ENCODE assay signal across 8 cellular contexts in the genomic region with DNA sequence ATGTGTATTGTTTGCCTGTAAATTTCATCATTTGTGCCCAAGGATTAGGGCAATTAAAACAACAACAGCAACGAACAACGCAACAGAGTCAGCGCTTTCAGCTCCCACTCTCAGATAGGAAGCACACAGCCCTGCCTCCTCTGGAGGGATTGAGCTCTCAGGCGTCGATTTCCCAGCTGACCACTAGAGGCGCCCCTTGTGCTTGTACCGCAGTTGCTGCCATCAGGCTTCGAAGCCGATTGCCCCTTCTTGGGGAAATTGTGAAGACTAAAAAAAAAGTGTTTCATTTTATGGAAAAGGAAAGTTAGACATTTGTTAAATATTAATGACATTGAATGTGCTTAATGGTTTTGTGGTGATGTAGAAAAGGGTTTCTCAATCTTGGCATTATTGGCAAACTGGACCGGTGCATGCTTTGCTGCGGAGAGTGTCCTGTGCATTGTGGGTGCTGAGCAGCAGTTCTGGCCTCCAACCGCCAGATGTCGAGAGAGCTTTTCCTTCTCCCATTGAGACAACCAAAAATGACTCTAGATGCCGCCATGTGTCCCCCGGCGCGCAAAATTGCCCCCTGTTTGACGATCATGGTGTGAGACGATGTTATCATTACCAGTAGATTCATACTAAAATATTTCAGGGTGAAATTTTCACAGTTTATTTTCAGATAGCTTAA.
DNase-seq lines count a peak whose midpoint lies in the region; ATAC-seq and TF ChIP-seq lines count a peak whose summit lies in the region.

No MANE protein-coding gene starts in this region.

- H3K4me2 ChIP-seq in DOHH2 (ENCODE audit: low read length), result no peak overlapping the region

- H4K20me1 ChIP-seq in DOHH2 (ENCODE audit: control insufficient read depth, insufficient read depth, low read depth, low read length), result no peaks in the 10 kb centered on the region

- H3K27me3 ChIP-seq in DOHH2 (ENCODE audit: control insufficient read depth, low read length) (no peaks in the 10 kb centered on the region), H7 (ENCODE audit: control insufficient read depth, insufficient read depth, low read length) (no peaks in the 10 kb centered on the region), left ventricle myocardium inferior (ENCODE audit: low read depth) (peaks cover 38% of the 10 kb centered on the region), gastroesophageal sphincter (peaks cover 15% of the 10 kb centered on the region)

- no peaks in the 10 kb centered on the region for H3K79me2 ChIP-seq in DOHH2 (ENCODE audit: control insufficient read depth, low read length)

- no peak for TF ChIP-seq EP300 in gastroesophageal sphincter (IDR thresholded peaks at IDR 0.05)

- no peaks in the 10 kb centered on the region for H3F3A ChIP-seq in DOHH2 (ENCODE audit: control insufficient read depth, insufficient read depth)

- no peak overlapping the region for H3K4me3 ChIP-seq in DOHH2 (ENCODE audit: low read length)
- no peak overlapping the region for H3K4me3 ChIP-seq in H7 (ENCODE audit: insufficient read depth, low read depth, low read length)
- no peak overlapping the region for H3K4me3 ChIP-seq in left ventricle myocardium inferior
- H3K4me3 ChIP-seq in gastroesophageal sphincter, result no peak overlapping the region

- H3K27ac ChIP-seq in DOHH2 (ENCODE audit: low read depth, low read length), result no peak overlapping the region
- H3K27ac ChIP-seq in RWPE1, result no peak overlapping the region
- H3K27ac ChIP-seq in left ventricle myocardium inferior (replicated peaks), result no peak overlapping the region
- no peak overlapping the region for H3K27ac ChIP-seq in gastroesophageal sphincter

- ATAC-seq in GM21717 (IDR thresholded peaks at IDR 0.05; ENCODE audit: unreplicated experiment) (no peak), gastroesophageal sphincter (no peak)

- no peaks in the 10 kb centered on the region for H3K9me2 ChIP-seq in DOHH2 (replicated peaks; ENCODE audit: control insufficient read depth, low read length)

- TF ChIP-seq CTCF in DOHH2 (IDR thresholded peaks at IDR 0.05; ENCODE audit: low read depth, low read length, poor library complexity, severe bottlenecking), result peak; percentile 88
- peak; percentile 36 for TF ChIP-seq CTCF in RWPE1 (conservative IDR thresholded peaks at IDR 0.05; ENCODE audit: low read depth)
- peak; percentile 58 for TF ChIP-seq CTCF in left ventricle myocardium inferior (IDR thresholded peaks at IDR 0.05; ENCODE audit: borderline replicate concordance)
- TF ChIP-seq CTCF in gastroesophageal sphincter (IDR thresholded peaks at IDR 0.05), result peak in 1 of 4 experiments; percentile 38

- H3K4me1 ChIP-seq in DOHH2 (ENCODE audit: control insufficient read depth, low read length) (no peaks in the 10 kb centered on the region), left ventricle myocardium inferior (no peaks in the 10 kb centered on the region), gastroesophageal sphincter (no peaks in the 10 kb centered on the region)

- H3K9me3 ChIP-seq in DOHH2 (ENCODE audit: control insufficient read depth, insufficient read depth, low read length) (no peaks in the 10 kb centered on the region), left ventricle myocardium inferior (replicated peaks) (peaks cover 3% of the 10 kb centered on the region), gastroesophageal sphincter (no peaks in the 10 kb centered on the region)

- intact Hi-C loops in left ventricle myocardium inferior (cut with micrococcal nuclease), result no loop called here

- POLR2A ChIA-PET in RWPE1 (lab: Yijun Ruan, JAX; ENCODE audit: low non-redundant PET), result no interaction called here

- 41 to 45% methylated on average over 14 of the region's 19 CpGs for WGBS in gastroesophageal sphincter (ENCODE audit: low coverage in 1 of 2), 2 donors

- no peak for TF ChIP-seq POLR2A in gastroesophageal sphincter (IDR thresholded peaks at IDR 0.05)

- H3K36me3 ChIP-seq in DOHH2 (ENCODE audit: control insufficient read depth, low read length) (no peaks in the 10 kb centered on the region), H7 (replicated peaks; ENCODE audit: control insufficient read depth, insufficient read depth, low read length) (no peaks in the 10 kb centered on the region), left ventricle myocardium inferior (no peaks in the 10 kb centered on the region), gastroesophageal sphincter (no peaks in the 10 kb centered on the region)

- DNase-seq in H7, result peak; percentile 66
- DNase-seq in RWPE1 (ENCODE audit: low spot score), result no peak
- DNase-seq in left ventricle myocardium inferior, result no peak
- DNase-seq in stimulated activated CD8-positive, alpha-beta memory T cell treated with anti-CD3 and anti-CD28 coated beads, Interleukin-4, amount 100 ng/mL, for 48 hours, result peak; percentile 48
- no peak for DNase-seq in NCI-H345 treated with DMSO at 0.1 percent for 48 hours (lab: John Stamatoyannopoulos, UW; ENCODE audit: unreplicated experiment)

- CTCF ChIA-PET in RWPE1 (lab: Yijun Ruan, JAX), result interaction anchor here (0.6 to 0.7 kb wide), 7 partner anchors 50 to 1654 kb away, joined by 3 to 4 read pairs (median 4); no protein-coding TSS in a partner anchor

Comparison
In these comparisons a context has a peak if more than half of its experiments do, and no peak if none do; other contexts are left out.
1. DNase-seq: peak in H7 (single experiment) and stimulated activated CD8-positive, alpha-beta memory T cell treated with anti-CD3 and anti-CD28 coated beads, Interleukin-4, amount 100 ng/mL, for 48 hours (single experiment); none in RWPE1 (single experiment), left ventricle myocardium inferior (single experiment) and NCI-H345 treated with DMSO at 0.1 percent for 48 hours (single experiment).